12 cellular contexts compared by ENCODE assay signal in genomic region chr7:138608292-138608691, GRCh38.
A peak's percentile ranks its signal among the peaks of the same experiment; 100 is the strongest.
DNase-seq lines count a peak whose midpoint lies in the region; ATAC-seq and TF ChIP-seq lines count a peak whose summit lies in the region.
"Had no signal": no experiment of that assay in that cellular context is flagged by ENCODE, and none has a peak within 500 bp of the region (broad histone marks: within the 10 kb centered on the region; RNA-seq: fewer than 3 reads in every experiment).

No MANE protein-coding gene starts in this region.

- H4K20me1 ChIP-seq in Karpas-422 (ENCODE audit: insufficient read depth, low read depth, low read length): no peaks in the 10 kb centered on the region

- H3K36me3 Mint-ChIP-seq in central memory CD8-positive, alpha-beta T cell (ENCODE audit: insufficient read depth): no peaks in the 10 kb centered on the region
- H3K36me3 Mint-ChIP-seq in stimulated activated memory B cell treated with anti-CD40 and anti-IgM and Interleukin-4, amounts not matched to agents 10 μg/mL and 1 μg/mL and 100 μg/mL, for 72 hours: no peaks in the 10 kb centered on the region

- no peak overlapping the region for H3K4me2 ChIP-seq in Karpas-422 (ENCODE audit: low read depth, low read length, poor library complexity, severe bottlenecking)

- H3K9me3 ChIP-seq in Karpas-422 (ENCODE audit: low read length) (no peaks in the 10 kb centered on the region), spleen (peaks cover 0 to 8% (median 0%) of the 10 kb centered on the region in 8 donors)
- H3K9me3 ChIP-seq: BE2C, right lobe of liver, suprapubic skin had no signal

- H2AFZ ChIP-seq in Karpas-422 (ENCODE audit: low read length): no peak overlapping the region

- H3K27me3 ChIP-seq in Karpas-422 (ENCODE audit: low read length) (no peaks in the 10 kb centered on the region), spleen (replicated peaks in 1 of 7) (no peaks in the 10 kb centered on the region)
- H3K27me3 ChIP-seq: BE2C, right lobe of liver, suprapubic skin had no signal

- H3K79me2 ChIP-seq in Karpas-422 (ENCODE audit: low read length): no peaks in the 10 kb centered on the region

- H3K9me3 Mint-ChIP-seq in central memory CD8-positive, alpha-beta T cell: no peaks in the 10 kb centered on the region
- H3K9me3 Mint-ChIP-seq in stimulated activated memory B cell treated with anti-CD40 and anti-IgM and Interleukin-4, amounts not matched to agents 10 μg/mL and 1 μg/mL and 100 μg/mL, for 72 hours: peaks cover 2% of the 10 kb centered on the region
- H3K9me3 Mint-ChIP-seq: activated B cell treated with CpG ODN at 0.5 μM for 24 hours had no signal

- TF ChIP-seq POLR2A in spleen (IDR thresholded peaks at IDR 0.05): no peak

- peak overlapping the region; percentile 22 for H3K27ac Mint-ChIP-seq in central memory CD8-positive, alpha-beta T cell (ENCODE audit: low read depth)
- H3K27ac Mint-ChIP-seq in stimulated activated memory B cell treated with anti-CD40 and anti-IgM and Interleukin-4, amounts not matched to agents 10 μg/mL and 1 μg/mL and 100 μg/mL, for 72 hours: no peak overlapping the region
- H3K27ac Mint-ChIP-seq: activated B cell treated with CpG ODN at 0.5 μM for 24 hours had no signal

- peak; percentile 53 for ATAC-seq in HG02981 (IDR thresholded peaks at IDR 0.05; ENCODE audit: unreplicated experiment)
- no peak for ATAC-seq in central memory CD8-positive, alpha-beta T cell (replicated peaks; ENCODE audit: extremely low read depth, poor library complexity, severe bottlenecking)
- ATAC-seq in stimulated activated memory B cell treated with anti-CD40 and anti-IgM and Interleukin-4, amounts not matched to agents 10 μg/mL and 1 μg/mL and 100 μg/mL, for 72 hours: peak; percentile 27
- ATAC-seq: right lobe of liver had no signal

- intact Hi-C loops in spleen (cut with DNase I; ENCODE audit: low total_unique reads): no loop called here

- no peaks in the 10 kb centered on the region for H3K4me1 ChIP-seq in Karpas-422 (ENCODE audit: low read length)
- H3K4me1 ChIP-seq in spleen: no peaks in the 10 kb centered on the region
- H3K4me1 ChIP-seq: BE2C, suprapubic skin had no signal

- H3K4me3 ChIP-seq in Karpas-422 (ENCODE audit: low read length) (no peak overlapping the region), spleen (no peak overlapping the region)
- H3K4me3 ChIP-seq: right lobe of liver, suprapubic skin had no signal

- no peaks in the 10 kb centered on the region for H3K27me3 Mint-ChIP-seq in central memory CD8-positive, alpha-beta T cell
- H3K27me3 Mint-ChIP-seq in stimulated activated memory B cell treated with anti-CD40 and anti-IgM and Interleukin-4, amounts not matched to agents 10 μg/mL and 1 μg/mL and 100 μg/mL, for 72 hours: peaks cover 7% of the 10 kb centered on the region
- H3K27me3 Mint-ChIP-seq: activated B cell treated with CpG ODN at 0.5 μM for 24 hours had no signal

- H3K27ac ChIP-seq in Karpas-422 (ENCODE audit: low read length): no peak overlapping the region
- no peak overlapping the region for H3K27ac ChIP-seq in spleen
- H3K27ac ChIP-seq: right lobe of liver, suprapubic skin had no signal

- no peaks in the 10 kb centered on the region for H3K9me2 ChIP-seq in Karpas-422 (replicated peaks; ENCODE audit: insufficient read depth, low read length)

- H3K4me1 Mint-ChIP-seq in central memory CD8-positive, alpha-beta T cell: peaks cover 15% of the 10 kb centered on the region
- peaks cover 16% of the 10 kb centered on the region for H3K4me1 Mint-ChIP-seq in stimulated activated memory B cell treated with anti-CD40 and anti-IgM and Interleukin-4, amounts not matched to agents 10 μg/mL and 1 μg/mL and 100 μg/mL, for 72 hours

- DNase-seq in activated naive CD4-positive, alpha-beta T cell treated with Interleukin-2 at 50 U/mL for 16 hours: peak; percentile 8
- no peak for DNase-seq in activated naive CD4-positive, alpha-beta T cell (lab: John Stamatoyannopoulos, UW)
- DNase-seq in central memory CD8-positive, alpha-beta T cell (ENCODE audit: low spot score in 2 of 2): no peak
- DNase-seq in Karpas-422: no peak
- DNase-seq in DMS 273 (lab: John Stamatoyannopoulos, UW; ENCODE audit: unreplicated experiment): no peak
- DNase-seq in spleen: no peak
- DNase-seq: activated B cell treated with CpG ODN at 0.5 μM for 24 hours, BE2C, right lobe of liver had no signal

- H3K9ac ChIP-seq in Karpas-422 (ENCODE audit: low read length): no peak overlapping the region

- TF ChIP-seq CTCF in spleen (IDR thresholded peaks at IDR 0.05 in 8 of 11, conservative IDR thresholded peaks at IDR 0.05 in 3 of 11): no peak

- WGBS in spleen, 5 donors: 26 to 49% (median 42%) methylated on average over 12 of the region's 12 CpGs

- H3K36me3 ChIP-seq in Karpas-422 (ENCODE audit: insufficient read depth, low read length) (no peaks in the 10 kb centered on the region), spleen (no peaks in the 10 kb centered on the region)
- H3K36me3 ChIP-seq: BE2C, right lobe of liver, suprapubic skin had no signal

- no peak overlapping the region for H3K4me3 Mint-ChIP-seq in central memory CD8-positive, alpha-beta T cell
- H3K4me3 Mint-ChIP-seq in stimulated activated memory B cell treated with anti-CD40 and anti-IgM and Interleukin-4, amounts not matched to agents 10 μg/mL and 1 μg/mL and 100 μg/mL, for 72 hours: no peak overlapping the region
- H3K4me3 Mint-ChIP-seq: activated B cell treated with CpG ODN at 0.5 μM for 24 hours had no signal
